1 cellular context compared by ENCODE assay signal in the genomic region with DNA sequence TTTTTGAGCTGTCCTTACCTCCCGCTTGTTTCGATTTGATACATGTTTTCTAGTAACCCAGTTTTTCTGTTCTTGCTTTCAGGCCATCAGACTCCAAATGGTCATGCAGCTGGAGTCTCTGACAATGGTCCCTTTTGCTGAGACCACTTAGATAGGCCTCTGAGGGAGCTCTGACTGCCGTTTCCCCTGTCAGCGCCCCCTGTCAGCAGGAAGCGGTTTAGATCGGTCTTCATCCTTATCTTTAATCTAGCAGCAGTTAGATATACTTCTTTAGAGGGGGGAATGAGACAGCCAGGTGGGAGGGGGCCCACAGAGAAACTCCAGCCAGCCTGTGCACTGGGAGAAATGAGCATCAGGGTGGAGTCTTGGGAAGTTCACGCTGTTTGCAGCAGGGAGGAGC.
TF ChIP-seq lines count a peak whose summit lies in the region.

No MANE protein-coding gene starts in this region.

TF ChIP-seq in K562, 482 proteins besides CTCF, POLR2A, EP300 and RAD21 (continued from another document):
- TF ChIP-seq, protein P1, sequence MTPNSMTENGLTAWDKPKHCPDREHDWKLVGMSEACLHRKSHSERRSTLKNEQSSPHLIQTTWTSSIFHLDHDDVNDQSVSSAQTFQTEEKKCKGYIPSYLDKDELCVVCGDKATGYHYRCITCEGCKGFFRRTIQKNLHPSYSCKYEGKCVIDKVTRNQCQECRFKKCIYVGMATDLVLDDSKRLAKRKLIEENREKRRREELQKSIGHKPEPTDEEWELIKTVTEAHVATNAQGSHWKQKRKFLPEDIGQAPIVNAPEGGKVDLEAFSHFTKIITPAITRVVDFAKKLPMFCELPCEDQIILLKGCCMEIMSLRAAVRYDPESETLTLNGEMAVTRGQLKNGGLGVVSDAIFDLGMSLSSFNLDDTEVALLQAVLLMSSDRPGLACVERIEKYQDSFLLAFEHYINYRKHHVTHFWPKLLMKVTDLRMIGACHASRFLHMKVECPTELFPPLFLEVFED (CRISPR knock-in tag; conservative IDR thresholded peaks at IDR 0.05): no peak
- TF ChIP-seq SMAD3 (CRISPR knock-in tag; conservative IDR thresholded peaks at IDR 0.05) (no peak), NCOA2 (IDR thresholded peaks at IDR 0.05; ENCODE audit: partially characterized antibody in 2 of 2) (no peak), TOE1 (IDR thresholded peaks at IDR 0.05; ENCODE audit: borderline replicate concordance) (no peak), TOE1 (CRISPR knock-in tag; IDR thresholded peaks at IDR 0.05; ENCODE audit: borderline replicate concordance, low read depth) (no peak)
